8 cellular contexts compared by ENCODE assay signal in the genomic region with DNA sequence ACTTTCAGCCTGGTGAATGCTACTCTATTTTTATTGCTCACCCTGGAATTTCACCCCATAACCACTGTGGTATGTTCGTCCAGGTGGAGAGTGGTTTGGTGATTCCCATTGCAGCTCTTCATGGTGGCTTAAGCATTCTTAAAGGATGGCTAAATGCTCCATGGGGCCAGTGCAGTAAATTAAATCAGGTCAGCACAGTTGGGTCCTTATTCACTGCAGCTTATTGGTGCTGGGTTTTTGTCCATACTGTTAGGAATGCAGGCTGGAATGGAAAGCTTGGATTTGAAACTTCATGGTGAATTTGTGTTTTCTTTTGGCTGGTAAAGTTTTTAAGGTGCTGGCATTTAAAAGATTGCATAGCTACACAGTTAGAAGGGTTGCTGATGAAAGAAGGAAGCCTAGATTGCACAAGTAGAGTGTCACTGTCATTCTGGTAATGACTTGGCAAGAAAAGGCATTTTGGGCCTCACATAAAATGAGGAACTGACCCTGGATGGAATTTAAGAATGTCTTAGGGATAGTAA. TPM values are rescaled to one million over a fixed set of nuclear protein-coding genes. Genes with fewer than 3 reads are reported as not detected.
DNase-seq lines count a peak whose midpoint lies in the region; ATAC-seq and TF ChIP-seq lines count a peak whose summit lies in the region.

No MANE protein-coding gene starts in this region.

- H3K4me1 ChIP-seq in upper lobe of left lung (peaks cover 14 to 26% (median 16%) of the 10 kb centered on the region in 4 donors), testis (peaks cover 12% of the 10 kb centered on the region)

- H3K36me3 ChIP-seq in upper lobe of left lung (no peaks in the 10 kb centered on the region), testis (ENCODE audit: low read depth, missing control alignments) (no peaks in the 10 kb centered on the region)

- WGBS in upper lobe of left lung, 2 donors = 67 to 76% methylated on average over 1 of the region's 1 CpG
- 72 to 84% methylated on average over 1 of the region's 1 CpG for WGBS in testis, 2 donors

- no peaks in the 10 kb centered on the region for H3K9me3 ChIP-seq in upper lobe of left lung
- no peaks in the 10 kb centered on the region for H3K9me3 ChIP-seq in testis

- DNase-seq in GM10266 (ENCODE audit: extremely low spot score) (peak; percentile 6), HFF-Myc (ENCODE audit: extremely low read depth, low read depth) (peak; percentile 97), NCI-H69 (lab: John Stamatoyannopoulos, UW) (peak; percentile 34), fibroblast of the aortic adventitia (ENCODE audit: low read depth) (peak; percentile 39), upper lobe of left lung (no peak), germinal center (ENCODE audit: low spot score) (no peak), testis (no peak), NCI-H2107 treated with DMSO at 0.1 percent for 48 hours (lab: John Stamatoyannopoulos, UW; ENCODE audit: unreplicated experiment) (no peak)

- TF ChIP-seq CTCF in GM10266 (IDR thresholded peaks at IDR 0.05; ENCODE audit: control insufficient read depth, insufficient read depth, low read depth, missing control alignments) (no peak), HFF-Myc (IDR thresholded peaks at IDR 0.05; ENCODE audit: low read depth, low read length, missing control alignments) (no peak), fibroblast of the aortic adventitia (IDR thresholded peaks at IDR 0.05; ENCODE audit: insufficient read depth, low read length) (no peak), upper lobe of left lung (IDR thresholded peaks at IDR 0.05) (no peak), testis (IDR thresholded peaks at IDR 0.05) (no peak)

- H3K27ac ChIP-seq in upper lobe of left lung = peak overlapping the region; percentile 9 to 71 (median 58)
- H3K27ac ChIP-seq in testis = no peak overlapping the region

- H3K4me3 ChIP-seq in HFF-Myc (replicated peaks; ENCODE audit: low read depth, low read length) = no peak overlapping the region
- no peak overlapping the region for H3K4me3 ChIP-seq in fibroblast of the aortic adventitia (ENCODE audit: low read depth, low read length)
- no peak overlapping the region for H3K4me3 ChIP-seq in upper lobe of left lung
- H3K4me3 ChIP-seq in testis = no peak overlapping the region

- TF ChIP-seq POLR2A in upper lobe of left lung (IDR thresholded peaks at IDR 0.05) (no peak), testis (IDR thresholded peaks at IDR 0.05) (no peak)

- H3K27me3 ChIP-seq in upper lobe of left lung = no peaks in the 10 kb centered on the region
- no peaks in the 10 kb centered on the region for H3K27me3 ChIP-seq in testis

- TF ChIP-seq EP300 in upper lobe of left lung (IDR thresholded peaks at IDR 0.05) = peak in 1 of 4 donors; percentile 29

- peak in 1 of 2 donors; percentile 79 for ATAC-seq in upper lobe of left lung (ENCODE audit: low FRiP score in 2 of 2)

- intact Hi-C loops in testis (cut with DNase I; ENCODE audit: low total_unique reads) = no loop called here

RNA-seq across cellular contexts. Expression of a gene that starts 39.4 kb away (rescaled TPM):
- 14.7 and 75.3 TPM in 2 replicates for total RNA-seq in fibroblast of the aortic adventitia (ENCODE audit: low replicate concordance)
- 100 to 1,000 TPM in 1 of 6 donors, 10 to 100 TPM in 5; 37.7 to 152 (median 46.7) TPM for total RNA-seq in upper lobe of left lung
- total RNA-seq in testis = 100 to 1,000 TPM; 223 to 311 TPM
- polyA plus RNA-seq in testis (ENCODE audit: insufficient read depth, low read depth, low replicate concordance) = 292 TPM

Comparison
In these comparisons a context has a peak if more than half of its experiments do, and no peak if none do; other contexts are left out.
1. DNase-seq: peak in GM10266 (single experiment), HFF-Myc (single experiment), NCI-H69 (single experiment) and fibroblast of the aortic adventitia (single experiment); none in upper lobe of left lung (0 of 2), germinal center (single experiment), testis (single experiment) and NCI-H2107 treated with DMSO at 0.1 percent for 48 hours (single experiment).
2. H3K27ac ChIP-seq: peak in upper lobe of left lung (4 of 4); none in testis (0 of 2).